Comparison of ENCODE assay signal across 9 cellular contexts in genomic region chr2:37168217-37168981, GRCh38. TPM values are rescaled to one million over a fixed set of nuclear protein-coding genes. Genes with fewer than 3 reads are reported as not detected.
DNase-seq lines count a peak whose midpoint lies in the region; ATAC-seq and TF ChIP-seq lines count a peak whose summit lies in the region.
"Had no signal": no experiment of that assay in that cellular context is flagged by ENCODE, and none has a peak within 500 bp of the region (broad histone marks: within the 10 kb centered on the region; RNA-seq: fewer than 3 reads in every experiment).

No MANE protein-coding gene starts in this region.

- H3K4me1 Mint-ChIP-seq in naive B cell: no peaks in the 10 kb centered on the region
- H3K4me1 Mint-ChIP-seq: IgD-negative memory B cell had no signal

- TF ChIP-seq CTCF in AG09309 (IDR thresholded peaks at IDR 0.05; ENCODE audit: control insufficient read depth, insufficient read depth, low read depth, low read length, missing control alignments) (peak; percentile 68), GM10266 (IDR thresholded peaks at IDR 0.05; ENCODE audit: control insufficient read depth, insufficient read depth, low read depth, missing control alignments) (peak; percentile 72), LNCaP clone FGC (IDR thresholded peaks at IDR 0.05; ENCODE audit: control insufficient read depth, extremely low read depth, insufficient read depth) (peak; percentile 69)

- H3K27ac ChIP-seq in epithelial cell of prostate: peak overlapping the region; percentile 23

- H3K27ac Mint-ChIP-seq in naive B cell: peak overlapping the region in 1 of 6 donors; percentile 38
- H3K27ac Mint-ChIP-seq: IgD-negative memory B cell had no signal

- peaks cover 0 to 8% of the 10 kb centered on the region in 2 donors for H3K36me3 Mint-ChIP-seq in naive B cell

- no peak overlapping the region for H3K4me3 Mint-ChIP-seq in naive B cell
- H3K4me3 Mint-ChIP-seq: IgD-negative memory B cell had no signal

- peak; percentile 79 to 81 for ATAC-seq in naive B cell (ENCODE audit: low read depth in 2 of 2)
- ATAC-seq in HG03342 (IDR thresholded peaks at IDR 0.05; ENCODE audit: unreplicated experiment): no peak
- no peak for ATAC-seq in HG02938 (IDR thresholded peaks at IDR 0.05; ENCODE audit: unreplicated experiment)

- peaks cover 5 to 22% (median 12%) of the 10 kb centered on the region in 7 donors for H3K9me3 Mint-ChIP-seq in naive B cell

- H3K27me3 Mint-ChIP-seq in naive B cell: peaks cover 0 to 4% (median 0%) of the 10 kb centered on the region in 3 donors
- H3K27me3 Mint-ChIP-seq: IgD-negative memory B cell had no signal

- H3K4me3 ChIP-seq in AG09309 (ENCODE audit: control insufficient read depth, low read depth, low read length): no peak overlapping the region
- no peak overlapping the region for H3K4me3 ChIP-seq in LNCaP clone FGC (ENCODE audit: low read depth, low read length)

- no peak for DNase-seq in AG09309 (ENCODE audit: low read depth)
- DNase-seq in GM10266 (ENCODE audit: extremely low spot score): peak; percentile 74
- no peak for DNase-seq in LNCaP clone FGC (ENCODE audit: low read depth)
- peak; percentile 4 for DNase-seq in T follicular helper cell (ENCODE audit: low read depth)
- DNase-seq in epithelial cell of prostate (ENCODE audit: low read depth, low spot score): no peak
- DNase-seq in naive B cell: peak; percentile 27

RNA-seq across cellular contexts. Expression of gene EIF2AK2, which starts 11.6 kb away (rescaled TPM):
- 10 to 100 TPM; 15.7 to 36.3 (median 22.1) TPM for polyA plus RNA-seq in naive B cell (ENCODE audit: low read depth in 6 of 6)

RNA-seq across cellular contexts. Expression of gene SULT6B1, which starts 20.1 kb away (rescaled TPM):
- polyA plus RNA-seq in naive B cell (ENCODE audit: low read depth in 6 of 6): not detected
- polyA plus RNA-seq: IgD-negative memory B cell had no signal

RNA-seq across cellular contexts. Expression of gene CEBPZOS, which starts 27.9 kb away (rescaled TPM):
- 10 to 100 TPM; 26.6 to 40.8 (median 34.2) TPM for polyA plus RNA-seq in naive B cell (ENCODE audit: low read depth in 6 of 6)

Comparison
In these comparisons a context has a peak if more than half of its experiments do, and no peak if none do; other contexts are left out.
1. DNase-seq: peak in GM10266 (single experiment), T follicular helper cell (single experiment) and naive B cell (single experiment); none in AG09309 (single experiment), LNCaP clone FGC (single experiment) and epithelial cell of prostate (single experiment).
2. ATAC-seq: peak in naive B cell (2 of 2); none in HG03342 (single experiment) and HG02938 (single experiment).
3. Peak in every context shown above with its lines, with median percentiles within 50 percentile points of each other: CTCF ChIP-seq.